Comparison of ENCODE assay signal across 14 cellular contexts in the genomic region with DNA sequence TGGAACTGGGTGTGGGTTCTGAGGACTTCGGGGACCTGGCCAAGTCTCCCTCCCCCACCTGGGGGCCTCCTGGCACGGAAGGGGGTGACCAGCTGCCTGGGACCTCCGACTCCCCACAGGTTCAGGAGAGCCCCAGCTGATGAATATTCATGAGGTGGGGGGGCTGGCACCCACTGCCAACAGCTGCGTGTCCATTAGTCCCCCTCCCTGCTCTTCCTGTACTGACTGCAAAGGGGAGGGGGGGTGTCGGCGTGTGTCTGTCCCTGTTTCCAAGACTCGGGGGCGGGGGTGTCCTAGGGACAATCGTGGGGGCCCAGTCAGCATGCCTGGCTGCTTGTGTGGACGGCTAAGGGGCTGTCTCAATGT. TPM values are rescaled to one million over a fixed set of nuclear protein-coding genes. Genes with fewer than 3 reads are reported as not detected.
DNase-seq lines count a peak whose midpoint lies in the region; ATAC-seq and TF ChIP-seq lines count a peak whose summit lies in the region.
"Had no signal": no experiment of that assay in that cellular context is flagged by ENCODE, and none has a peak within 500 bp of the region (broad histone marks: within the 10 kb centered on the region; RNA-seq: fewer than 3 reads in every experiment).

No MANE protein-coding gene starts in this region.

- peaks cover 7 to 11% of the 10 kb centered on the region in 2 donors for H3K27me3 Mint-ChIP-seq in natural killer cell treated with Interleukin-12 subunit alpha and Interleukin-12 subunit beta and Interleukin-15 and Interleukin-18, amount 100 ng/mL, for 72 hours

- peak overlapping the region in 1 of 2 donors; percentile 45 for H3K27ac Mint-ChIP-seq in natural killer cell treated with Interleukin-12 subunit alpha and Interleukin-12 subunit beta and Interleukin-15 and Interleukin-18, amount 100 ng/mL, for 72 hours
- H3K27ac Mint-ChIP-seq: activated T-helper 2 cell treated with anti-CD3 and anti-CD28 coated beads, Interferon-gamma antibody, Interleukin-2, Interleukin-4, amounts not matched to agents 10 μg/mL and 5 μg/mL and 100 μg/mL, durations not matched to agents 14 hours and 24 hours and 36 hours had no signal

- H3K4me3 Mint-ChIP-seq in natural killer cell treated with Interleukin-12 subunit alpha and Interleukin-12 subunit beta and Interleukin-15 and Interleukin-18, amount 100 ng/mL, for 72 hours: peak overlapping the region; percentile 1
- H3K4me3 Mint-ChIP-seq: activated CD4-positive, alpha-beta T cell treated with anti-CD3 and anti-CD28 coated beads, Interleukin-2, amount 10 ng/mL, durations not matched to agents 24 days and 14 days had no signal

- ATAC-seq in body of pancreas: no peak
- ATAC-seq in natural killer cell treated with Interleukin-12 subunit alpha and Interleukin-12 subunit beta and Interleukin-15 and Interleukin-18, amount 100 ng/mL, for 72 hours: no peak

- WGBS in body of pancreas, 2 donors: 28% methylated on average over 10 of the region's 10 CpGs; no CpG with 5 or more reads in 1 of the 2 donors

- TF ChIP-seq POLR2A in body of pancreas (IDR thresholded peaks at IDR 0.05) (no peak), vagina (IDR thresholded peaks at IDR 0.05) (no peak)

- H3K9me3 Mint-ChIP-seq in natural killer cell treated with Interleukin-12 subunit alpha and Interleukin-12 subunit beta and Interleukin-15 and Interleukin-18, amount 100 ng/mL, for 72 hours: no peaks in the 10 kb centered on the region
- H3K9me3 Mint-ChIP-seq: activated CD4-positive, alpha-beta T cell treated with anti-CD3 and anti-CD28 coated beads, Interleukin-2, amount 10 ng/mL, durations not matched to agents 24 days and 14 days; activated T-helper 2 cell treated with anti-CD3 and anti-CD28 coated beads, Interferon-gamma antibody, Interleukin-2, Interleukin-4, amounts not matched to agents 10 μg/mL and 5 μg/mL and 100 μg/mL, durations not matched to agents 14 hours and 24 hours and 36 hours had no signal

- H3K27me3 ChIP-seq in left ventricle myocardium inferior (ENCODE audit: low read depth): no peaks in the 10 kb centered on the region
- H3K27me3 ChIP-seq in body of pancreas: no peaks in the 10 kb centered on the region
- no peaks in the 10 kb centered on the region for H3K27me3 ChIP-seq in vagina
- H3K27me3 ChIP-seq: esophagus squamous epithelium, uterus had no signal

- peaks cover 24% of the 10 kb centered on the region for H3K4me1 ChIP-seq in left ventricle myocardium inferior
- H3K4me1 ChIP-seq in body of pancreas: peaks cover 20% of the 10 kb centered on the region
- H3K4me1 ChIP-seq in vagina: peaks cover 21% of the 10 kb centered on the region
- H3K4me1 ChIP-seq: uterus had no signal

- no peak overlapping the region for H3K4me3 ChIP-seq in left ventricle myocardium inferior
- no peak overlapping the region for H3K4me3 ChIP-seq in body of pancreas
- no peak overlapping the region for H3K4me3 ChIP-seq in vagina
- H3K4me3 ChIP-seq: esophagus squamous epithelium, skin epidermis, uterus had no signal

- H3K36me3 Mint-ChIP-seq in natural killer cell treated with Interleukin-12 subunit alpha and Interleukin-12 subunit beta and Interleukin-15 and Interleukin-18, amount 100 ng/mL, for 72 hours: no peaks in the 10 kb centered on the region

- no peak for TF ChIP-seq CTCF in left ventricle myocardium inferior (IDR thresholded peaks at IDR 0.05; ENCODE audit: borderline replicate concordance)
- no peak for TF ChIP-seq CTCF in body of pancreas (IDR thresholded peaks at IDR 0.05)
- TF ChIP-seq CTCF in vagina (IDR thresholded peaks at IDR 0.05): no peak

- H3K9me3 ChIP-seq in left ventricle myocardium inferior (replicated peaks) (no peaks in the 10 kb centered on the region), body of pancreas (no peaks in the 10 kb centered on the region), vagina (no peaks in the 10 kb centered on the region)
- H3K9me3 ChIP-seq: esophagus squamous epithelium, uterus had no signal

- peak overlapping the region; percentile 41 for H3K27ac ChIP-seq in left ventricle myocardium inferior (replicated peaks)
- peak overlapping the region in 3 of 4 donors; percentile 7 to 45 (median 28) for H3K27ac ChIP-seq in body of pancreas
- peak overlapping the region; percentile 20 for H3K27ac ChIP-seq in vagina
- H3K27ac ChIP-seq: uterus had no signal

- DNase-seq in left ventricle myocardium inferior (no peak), cardiac septum (ENCODE audit: low spot score) (no peak), body of pancreas (no peak), vagina (ENCODE audit: extremely low spot score in 2 of 2) (peak in 1 of 2 donors; percentile 84), DMS153 (lab: John Stamatoyannopoulos, UW) (no peak)
- DNase-seq in natural killer cell treated with Interleukin-12 subunit alpha and Interleukin-12 subunit beta and Interleukin-15 and Interleukin-18, amount 100 ng/mL, for 72 hours (ENCODE audit: low spot score): no peak
- no peak for DNase-seq in stimulated activated CD4-positive, alpha-beta T cell treated with anti-CD3 and anti-CD28 coated beads, Interleukin-2, amount 100 ng/mL, for 48 hours
- no peak for DNase-seq in activated CD8-positive, alpha-beta memory T cell treated with anti-CD3 and anti-CD28 coated beads, Interleukin-2, amount 50 U/mL, for 48 hours
- DNase-seq: activated CD4-positive, alpha-beta T cell treated with anti-CD3 and anti-CD28 coated beads, Interleukin-2, amount 10 ng/mL, durations not matched to agents 24 days and 14 days; esophagus squamous epithelium; uterus had no signal

- H3K4me1 Mint-ChIP-seq in natural killer cell treated with Interleukin-12 subunit alpha and Interleukin-12 subunit beta and Interleukin-15 and Interleukin-18, amount 100 ng/mL, for 72 hours (ENCODE audit: low read depth in 2 of 2): peaks cover 6 to 13% of the 10 kb centered on the region in 2 donors
- H3K4me1 Mint-ChIP-seq: activated CD4-positive, alpha-beta T cell treated with anti-CD3 and anti-CD28 coated beads, Interleukin-2, amount 10 ng/mL, durations not matched to agents 24 days and 14 days had no signal

- intact Hi-C loops in left ventricle myocardium inferior (cut with micrococcal nuclease) (loop anchor here (5.0 kb wide), 1 partner anchor 108 kb away; no protein-coding TSS in a partner anchor), cardiac septum (cut with DNase I) (loop anchor here (2.0 to 5.0 kb wide), 2 partner anchors 108 to 168 kb away; a partner anchor contains a TSS), body of pancreas (cut with DNase I) (loop anchor here (5.0 kb wide), 2 partner anchors 48 to 78 kb away; no protein-coding TSS in a partner anchor), vagina (cut with DNase I) (loop anchor here (5.0 kb wide), 2 partner anchors 78 to 108 kb away; no protein-coding TSS in a partner anchor)

- no peaks in the 10 kb centered on the region for H3K36me3 ChIP-seq in left ventricle myocardium inferior
- H3K36me3 ChIP-seq in body of pancreas (replicated peaks in 1 of 2; ENCODE audit: insufficient read depth in 1 of 2, low read depth in 2 of 2): no peaks in the 10 kb centered on the region
- H3K36me3 ChIP-seq in vagina: no peaks in the 10 kb centered on the region
- H3K36me3 ChIP-seq: esophagus squamous epithelium, uterus had no signal

RNA-seq across cellular contexts. Expression of a gene that starts 10.6 kb away (rescaled TPM):
- 118 TPM for total RNA-seq in left ventricle myocardium inferior
- total RNA-seq in cardiac septum: 123 TPM
- total RNA-seq in body of pancreas: 10 to 100 TPM; 16.9 to 26.7 TPM
- under 1 TPM; 0.31 to 0.89 TPM for total RNA-seq in natural killer cell treated with Interleukin-12 subunit alpha and Interleukin-12 subunit beta and Interleukin-15 and Interleukin-18, amount 100 ng/mL, for 72 hours
- 81.8 TPM for total RNA-seq in vagina

RNA-seq across cellular contexts. Expression of a gene that starts 15.3 kb away (rescaled TPM):
- total RNA-seq in left ventricle myocardium inferior: 12.7 TPM
- total RNA-seq in cardiac septum: 11.4 TPM
- total RNA-seq in body of pancreas: not detected
- not detected for total RNA-seq in natural killer cell treated with Interleukin-12 subunit alpha and Interleukin-12 subunit beta and Interleukin-15 and Interleukin-18, amount 100 ng/mL, for 72 hours
- not detected for total RNA-seq in vagina
- total RNA-seq: activated CD4-positive, alpha-beta T cell treated with anti-CD3 and anti-CD28 coated beads, Interleukin-2, amount 10 ng/mL, durations not matched to agents 24 days and 14 days; esophagus squamous epithelium; mononuclear cell had no signal

RNA-seq across cellular contexts. Expression of a gene that starts 27.6 kb away (rescaled TPM):
- total RNA-seq in left ventricle myocardium inferior (31.4 TPM), cardiac septum (23.5 TPM), body of pancreas (10 to 100 TPM; 31.3 to 42.0 TPM), vagina (80.3 TPM)
- 10 to 100 TPM; 15.9 to 32.3 TPM for total RNA-seq in natural killer cell treated with Interleukin-12 subunit alpha and Interleukin-12 subunit beta and Interleukin-15 and Interleukin-18, amount 100 ng/mL, for 72 hours

RNA-seq across cellular contexts. Expression of a gene that starts 39.0 kb away (rescaled TPM):
- total RNA-seq in left ventricle myocardium inferior: 150 TPM
- total RNA-seq in cardiac septum: 143 TPM
- 10 to 100 TPM; 53.7 to 94.6 TPM for total RNA-seq in body of pancreas
- total RNA-seq in natural killer cell treated with Interleukin-12 subunit alpha and Interleukin-12 subunit beta and Interleukin-15 and Interleukin-18, amount 100 ng/mL, for 72 hours: 100 to 1,000 TPM; 112 to 148 TPM
- 85.9 TPM for total RNA-seq in vagina

RNA-seq across cellular contexts. Expression of a gene that starts 46.3 kb away (rescaled TPM):
- total RNA-seq in left ventricle myocardium inferior: 365 TPM
- total RNA-seq in cardiac septum: 412 TPM
- total RNA-seq in body of pancreas: 100 to 1,000 TPM; 298 to 388 TPM
- total RNA-seq in natural killer cell treated with Interleukin-12 subunit alpha and Interleukin-12 subunit beta and Interleukin-15 and Interleukin-18, amount 100 ng/mL, for 72 hours: 1,000 to 10,000 TPM; 1,328 to 1,513 TPM
- 303 TPM for total RNA-seq in vagina

Comparison
In these comparisons a context has a peak if more than half of its experiments do, and no peak if none do; other contexts are left out.
1. RNA of a gene that starts 10.6 kb away (total RNA-seq): 123 TPM in cardiac septum (single experiment), 118 TPM in left ventricle myocardium inferior (single experiment), 81.8 TPM in vagina (single experiment) and 16.9 to 26.7 TPM in body of pancreas; 0.31 to 0.89 TPM in natural killer cell treated with Interleukin-12 subunit alpha and Interleukin-12 subunit beta and Interleukin-15 and Interleukin-18, amount 100 ng/mL, for 72 hours; every median in the first group is over 4 times any median in the second.
2. Peak in every context shown above with its lines, with median percentiles within 50 percentile points of each other: H3K27ac ChIP-seq.